3 cellular contexts compared by ENCODE assay signal in genomic region chr11:63785823-63786222, GRCh38.
TF ChIP-seq lines count a peak whose summit lies in the region.

No MANE protein-coding gene starts in this region.

TF ChIP-seq in HEK293, 187 proteins besides CTCF, POLR2A, EP300 and RAD21:
- TF ChIP-seq ZNF423 (tag by site-specific recombination; IDR thresholded peaks at IDR 0.05) (no peak), PRDM1 (tag by site-specific recombination; IDR thresholded peaks at IDR 0.05) (peak; percentile 96), ZNF600 (tag by site-specific recombination; IDR thresholded peaks at IDR 0.05) (no peak), ZNF404 (tag by site-specific recombination; IDR thresholded peaks at IDR 0.05) (no peak), ZNF366 (tag by site-specific recombination; conservative IDR thresholded peaks at IDR 0.05) (peak; percentile 75)

TF ChIP-seq in K562, 482 proteins besides CTCF, POLR2A, EP300 and RAD21 (continues in another document):
- TF ChIP-seq ETS1 (conservative IDR thresholded peaks at IDR 0.05; ENCODE audit: control insufficient read depth, low read depth, low read length) (no peak), HMG20B (CRISPR knock-in tag; IDR thresholded peaks at IDR 0.05) (no peak), HOXB6 (CRISPR knock-in tag; IDR thresholded peaks at IDR 0.05; ENCODE audit: borderline replicate concordance) (no peak), CBFA2T2 (conservative IDR thresholded peaks at IDR 0.05) (no peak), ZNF512 (tag; IDR thresholded peaks at IDR 0.05) (peak; percentile 87), E2F1 (CRISPR knock-in tag; IDR thresholded peaks at IDR 0.05) (no peak), FOXK1 (CRISPR knock-in tag; IDR thresholded peaks at IDR 0.05; ENCODE audit: borderline replicate concordance) (no peak), SUPT5H (IDR thresholded peaks at IDR 0.05) (no peak), ZNF395 (CRISPR knock-in tag; IDR thresholded peaks at IDR 0.05) (no peak), UBTF (IDR thresholded peaks at IDR 0.05; ENCODE audit: borderline replicate concordance in 1 of 2, low read depth in 2 of 2, low read length in 2 of 2) (no peak), OTX1 (CRISPR knock-in tag; IDR thresholded peaks at IDR 0.05) (0 out of 2 replicates have a peak, but pooled peaks have one; percentile 45), CBFA2T3 (IDR thresholded peaks at IDR 0.05) (no peak), ATF3 (IDR thresholded peaks at IDR 0.05) (no peak), ATF3 (CRISPR knock-in tag; conservative IDR thresholded peaks at IDR 0.05) (no peak), DDX20 (tag; IDR thresholded peaks at IDR 0.05; ENCODE audit: low read depth) (no peak), FOXP1 (CRISPR knock-in tag; IDR thresholded peaks at IDR 0.05) (no peak), C11orf30 (IDR thresholded peaks at IDR 0.05; ENCODE audit: low read depth) (peak; percentile 11; the same call in 1 of the 2 replicates), BHLHE40 (IDR thresholded peaks at IDR 0.05; ENCODE audit: low read length) (no peak), HIVEP1 (CRISPR knock-in tag; IDR thresholded peaks at IDR 0.05) (no peak)

TF ChIP-seq in H1, 55 proteins besides CTCF, POLR2A, EP300 and RAD21:
- no peak for TF ChIP-seq SP2 (IDR thresholded peaks at IDR 0.05; ENCODE audit: low read length)
- no peak for TF ChIP-seq SP1 (IDR thresholded peaks at IDR 0.05; ENCODE audit: low read depth, low read length)
- no peak for TF ChIP-seq EZH2 (IDR thresholded peaks at IDR 0.05; ENCODE audit: low read depth, low read length, severe bottlenecking)
- TF ChIP-seq CHD1 (IDR thresholded peaks at IDR 0.05; ENCODE audit: low read depth, low read length): no peak
- TF ChIP-seq CHD2 (IDR thresholded peaks at IDR 0.05; ENCODE audit: low read length): no peak
- TF ChIP-seq GTF2F1 (IDR thresholded peaks at IDR 0.05; ENCODE audit: borderline replicate concordance, low read depth, low read length): no peak
- TF ChIP-seq NRF1 (IDR thresholded peaks at IDR 0.05; ENCODE audit: low read depth, low read length): no peak
- no peak for TF ChIP-seq FOSL1 (IDR thresholded peaks at IDR 0.05; ENCODE audit: insufficient read depth, low read depth, low read length)
- TF ChIP-seq RFX5 (IDR thresholded peaks at IDR 0.05; ENCODE audit: borderline replicate concordance, low read depth, low read length): no peak
- TF ChIP-seq KDM4A (IDR thresholded peaks at IDR 0.05; ENCODE audit: low read depth, low read length, severe bottlenecking): no peak
- no peak for TF ChIP-seq TBP (IDR thresholded peaks at IDR 0.05; ENCODE audit: low read depth, low read length)
- no peak for TF ChIP-seq HDAC2 (IDR thresholded peaks at IDR 0.05; ENCODE audit: borderline replicate concordance in 1 of 2, low read depth in 2 of 2, low read length in 2 of 2)
- no peak for TF ChIP-seq MAX (IDR thresholded peaks at IDR 0.05)
- no peak for TF ChIP-seq POU5F1 (IDR thresholded peaks at IDR 0.05; ENCODE audit: low read depth, low read length)
- TF ChIP-seq ATF2 (IDR thresholded peaks at IDR 0.05; ENCODE audit: low read length): no peak
- no peak for TF ChIP-seq TAF7 (optimal IDR thresholded peaks at IDR 0.05; ENCODE audit: borderline replicate concordance, low read depth, low read length)
- no peak for TF ChIP-seq GABPA (IDR thresholded peaks at IDR 0.05; ENCODE audit: borderline replicate concordance, insufficient read depth, low read length)
- no peak for TF ChIP-seq SAP30 (IDR thresholded peaks at IDR 0.05; ENCODE audit: insufficient read depth, insufficient replicate concordance, low read length)
- no peak for TF ChIP-seq POLR2AphosphoS5 (IDR thresholded peaks at IDR 0.05; ENCODE audit: low read depth, low read length)
- TF ChIP-seq SP4 (IDR thresholded peaks at IDR 0.05; ENCODE audit: low read length): no peak
